Comparison of ENCODE assay signal across 8 cellular contexts in genomic region chrX:18354369-18355329, GRCh38. TPM values are rescaled to one million over a fixed set of nuclear protein-coding genes. Genes with fewer than 3 reads are reported as not detected.
DNase-seq lines count a peak whose midpoint lies in the region; FAIRE-seq and TF ChIP-seq lines count a peak whose summit lies in the region.

Gene SCML2 (minus strand): TSS chrX:18354688. CDS start chrX:18334071, 20,617 bp downstream.

- no peak for FAIRE-seq in GM19239 (lab: Jason Lieb, UNC)

- H3K36me3 Mint-ChIP-seq in T-helper 2 cell treated with Interferon-gamma antibody and Interleukin-4, amounts not matched to agents 5 μg/mL and 100 μg/mL, for 36 hours (ENCODE audit: low read depth), result no peaks in the 10 kb centered on the region

- peak within 1 kb of the TSS; percentile 55 for H3K4me3 ChIP-seq in BJ (ENCODE audit: low read depth, low read length)
- H3K4me3 ChIP-seq in breast epithelium, result peak within 1 kb of the TSS; percentile 50 to 71 (median 59)
- peak within 1 kb of the TSS; percentile 32 to 55 (median 41) for H3K4me3 ChIP-seq in skin epidermis

- CTCF ChIA-PET in BJ (lab: Yijun Ruan, JAX), result interaction anchor here (0.7 to 1.0 kb wide), 3 partner anchors 21 to 980 kb away, joined by 3 to 6 read pairs (median 5); no protein-coding TSS in a partner anchor

- no peak for TF ChIP-seq POLR2A in breast epithelium (IDR thresholded peaks at IDR 0.05)

- TF ChIP-seq CTCF in BJ (IDR thresholded peaks at IDR 0.05; ENCODE audit: insufficient read depth, low read depth, low read length), result no peak
- no peak for TF ChIP-seq CTCF in breast epithelium (IDR thresholded peaks at IDR 0.05)

- peak within 1 kb of the TSS; percentile 71 for H3K4me3 Mint-ChIP-seq in T-helper 2 cell treated with Interferon-gamma antibody and Interleukin-4, amounts not matched to agents 5 μg/mL and 100 μg/mL, for 36 hours

- H3K36me3 ChIP-seq in BJ (ENCODE audit: control insufficient read depth, insufficient read depth, low read length) (no peaks in the 10 kb centered on the region), breast epithelium (no peaks in the 10 kb centered on the region)

- no peaks in the 10 kb centered on the region for H3K9me3 Mint-ChIP-seq in T-helper 2 cell treated with Interferon-gamma antibody and Interleukin-4, amounts not matched to agents 5 μg/mL and 100 μg/mL, for 36 hours

- H3K9me3 ChIP-seq in breast epithelium, result no peaks in the 10 kb centered on the region

- H3K27me3 ChIP-seq in BJ (ENCODE audit: control insufficient read depth, insufficient read depth, low read length) (no peaks in the 10 kb centered on the region), breast epithelium (peaks cover 0 to 18% of the 10 kb centered on the region in 2 donors)

- intact Hi-C loops in breast epithelium (cut with DNase I; ENCODE audit: low total_unique reads), result no loop called here

- H3K4me1 ChIP-seq in breast epithelium, result no peaks in the 10 kb centered on the region

- POLR2A ChIA-PET in BJ (lab: Charles Lee), result no interaction called here

- no peak within 1 kb of the TSS for H3K27ac Mint-ChIP-seq in T-helper 2 cell treated with Interferon-gamma antibody and Interleukin-4, amounts not matched to agents 5 μg/mL and 100 μg/mL, for 36 hours

- H3K27ac ChIP-seq in breast epithelium (peak within 1 kb of the TSS in 1 of 2 donors; percentile 68), skin epidermis (no peak within 1 kb of the TSS)

- peaks cover 37% of the 10 kb centered on the region for H3K27me3 Mint-ChIP-seq in T-helper 2 cell treated with Interferon-gamma antibody and Interleukin-4, amounts not matched to agents 5 μg/mL and 100 μg/mL, for 36 hours (ENCODE audit: low read depth)

- H3K4me1 Mint-ChIP-seq in T-helper 2 cell treated with Interferon-gamma antibody and Interleukin-4, amounts not matched to agents 5 μg/mL and 100 μg/mL, for 36 hours (ENCODE audit: low read depth), result no peaks in the 10 kb centered on the region

- no peak for DNase-seq in BJ (ENCODE audit: low read depth)
- DNase-seq in HUDEP-2 (lab: John Stamatoyannopoulos, UW; ENCODE audit: unreplicated experiment in 76 of 76), result peak in 56 of 76 experiments; percentile 0 to 57 (median 14)
- peak; percentile 32 for DNase-seq in T-helper 2 cell treated with Interferon-gamma antibody and Interleukin-4, amounts not matched to agents 5 μg/mL and 100 μg/mL, for 36 hours (ENCODE audit: low spot score)
- DNase-seq in breast epithelium (ENCODE audit: low spot score in 2 of 2), result no peak
- peak; percentile 51 for DNase-seq in iPS-NIHi7 (ENCODE audit: extremely low spot score)
- no peak for DNase-seq in GM19239 (ENCODE audit: insufficient read length, low spot score)
- no peak for DNase-seq in COR-L47 (lab: John Stamatoyannopoulos, UW)

RNA-seq across cellular contexts. Expression of gene SCML2, which starts in this region (rescaled TPM):
- polyA plus RNA-seq in BJ (2011; rRNA removed), result 0.81 and 0.85 TPM in 2 replicates
- 0.41 and 0.43 TPM in 2 replicates for polyA minus RNA-seq in BJ (2011; rRNA and poly(A)+ RNA removed)
- total RNA-seq in breast epithelium, result 1 to 10 TPM; 1.8 to 3.9 (median 1.8) TPM

Comparison
In these comparisons a context has a peak if more than half of its experiments do, and no peak if none do; other contexts are left out.
1. DNase-seq: peak in HUDEP-2 (56 of 76), T-helper 2 cell treated with Interferon-gamma antibody and Interleukin-4, amounts not matched to agents 5 μg/mL and 100 μg/mL, for 36 hours (single experiment) and iPS-NIHi7 (single experiment); none in BJ (single experiment), breast epithelium (0 of 2), GM19239 (single experiment) and COR-L47 (single experiment).
2. Peak in every context shown above with its lines, with median percentiles within 50 percentile points of each other: H3K4me3 ChIP-seq.